ENCODE assay signal across 9 cellular contexts in genomic region chr3:179272385-179272784, GRCh38. TPM values are rescaled to one million over a fixed set of nuclear protein-coding genes. Genes with fewer than 3 reads are reported as not detected.
DNase-seq lines count a peak whose midpoint lies in the region; ATAC-seq and TF ChIP-seq lines count a peak whose summit lies in the region.
"Had no signal": no experiment of that assay in that cellular context is flagged by ENCODE, and none has a peak within 500 bp of the region (broad histone marks: within the 10 kb centered on the region; RNA-seq: fewer than 3 reads in every experiment).

No MANE protein-coding gene starts in this region.

- 69 to 79% methylated on average over 3 of the region's 3 CpGs for WGBS in body of pancreas, 2 donors

- no peaks in the 10 kb centered on the region for H3K4me1 ChIP-seq in body of pancreas

- no peak overlapping the region for H3K27ac ChIP-seq in body of pancreas
- H3K27ac ChIP-seq: 22Rv1 had no signal

- no peaks in the 10 kb centered on the region for H3K27me3 ChIP-seq in body of pancreas

- no peak for TF ChIP-seq POLR2A in body of pancreas (IDR thresholded peaks at IDR 0.05)

- intact Hi-C loops in body of pancreas (cut with DNase I): no loop called here
- intact Hi-C loops in posterior vena cava (cut with DNase I): no loop called here

- H3K36me3 ChIP-seq in body of pancreas (replicated peaks in 1 of 2; ENCODE audit: insufficient read depth in 1 of 2, low read depth in 2 of 2): no peaks in the 10 kb centered on the region

- ATAC-seq in body of pancreas: no peak
- no peak for ATAC-seq in esophagus mucosa
- ATAC-seq in HG03196 (IDR thresholded peaks at IDR 0.05; ENCODE audit: unreplicated experiment): no peak

- in situ Hi-C loops in KBM-7 (cut with MboI; ENCODE audit: low pct_unique_long_range_greater_than_20kb, low sequenced_read_pairs): no loop called here

- DNase-seq in DMS 273 (lab: John Stamatoyannopoulos, UW; ENCODE audit: unreplicated experiment) (peak; percentile 37), DMS 273 treated with DMSO at 0.1 percent for 48 hours (lab: John Stamatoyannopoulos, UW) (no peak), KBM-7 (peak; percentile 26), body of pancreas (peak in 1 of 4 donors; percentile 16), myocyte (ENCODE audit: low read depth) (peak; percentile 24), posterior vena cava (ENCODE audit: low spot score) (no peak)

- TF ChIP-seq CTCF in body of pancreas (IDR thresholded peaks at IDR 0.05): peak in 4 of 7 experiments; percentile 15 to 20 (median 16)

- H3K9me3 ChIP-seq in body of pancreas: no peaks in the 10 kb centered on the region

- H3K4me3 ChIP-seq in body of pancreas: no peak overlapping the region

RNA-seq across cellular contexts. Expression of gene KCNMB3, which starts 21.5 kb away (rescaled TPM):
- 1 to 10 TPM; 6.5 to 8.2 TPM for total RNA-seq in body of pancreas
- total RNA-seq in myocyte: 0.47 and 1.9 TPM in 2 replicates
- polyA plus RNA-seq in myocyte (2012): 1.1 TPM
- total RNA-seq in esophagus mucosa: 0.68 TPM
- 1 to 10 TPM; 2.7 to 3.1 TPM for total RNA-seq in posterior vena cava

RNA-seq across cellular contexts. Expression of gene ZNF639, which starts 50.4 kb away (rescaled TPM):
- 10 to 100 TPM; 17.8 to 23.3 TPM for total RNA-seq in body of pancreas
- 53.6 and 55.2 TPM in 2 replicates for total RNA-seq in myocyte
- polyA plus RNA-seq in myocyte (2012): 18.0 TPM
- 14.1 TPM for total RNA-seq in esophagus mucosa
- total RNA-seq in posterior vena cava: 10 to 100 TPM; 31.6 to 40.9 TPM

Comparison
In these comparisons a context has a peak if more than half of its experiments do, and no peak if none do; other contexts are left out.
1. DNase-seq: peak in DMS 273 (single experiment), KBM-7 (single experiment) and myocyte (single experiment); none in DMS 273 treated with DMSO at 0.1 percent for 48 hours (single experiment) and posterior vena cava (single experiment).